2 cellular contexts compared by ENCODE assay signal in the genomic region with DNA sequence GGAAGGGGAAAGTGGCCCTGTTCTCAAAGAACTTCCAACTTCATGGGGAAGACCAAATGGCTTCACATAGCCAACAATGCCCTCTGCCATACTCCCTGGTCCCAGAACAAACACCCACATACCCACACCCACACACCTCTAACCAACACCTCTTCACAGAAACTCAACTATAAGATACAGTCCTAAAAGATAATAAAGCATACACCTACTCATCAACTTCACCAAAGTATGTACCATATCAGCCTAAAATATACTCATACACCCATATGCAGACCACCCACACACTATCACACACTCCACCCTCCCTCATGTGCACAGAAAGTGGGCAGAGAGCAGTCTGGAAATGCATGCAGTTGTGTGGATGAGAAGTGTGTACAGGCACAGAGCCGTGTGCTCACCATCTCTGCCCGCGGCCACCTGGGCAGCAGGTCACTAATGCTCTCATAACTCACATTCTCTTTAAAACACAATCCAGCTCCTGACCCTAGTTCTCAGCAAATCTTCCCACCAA.
TF ChIP-seq lines count a peak whose summit lies in the region.

No MANE protein-coding gene starts in this region.

TF ChIP-seq in GM12891, 5 proteins besides CTCF, POLR2A, EP300 and RAD21:
- TF ChIP-seq POLR2AphosphoS5 (IDR thresholded peaks at IDR 0.05; ENCODE audit: low read depth, low read length): no peak
- TF ChIP-seq TAF1 (IDR thresholded peaks at IDR 0.05; ENCODE audit: low read depth, low read length): no peak
- TF ChIP-seq SPI1 (IDR thresholded peaks at IDR 0.05; ENCODE audit: low read depth, low read length): no peak
- TF ChIP-seq POU2F2 (IDR thresholded peaks at IDR 0.05; ENCODE audit: low read depth, low read length): no peak
- no peak for TF ChIP-seq PAX5 (IDR thresholded peaks at IDR 0.05; ENCODE audit: insufficient read depth, low read length, severe bottlenecking)

TF ChIP-seq in K562, 482 proteins besides CTCF, POLR2A, EP300 and RAD21:
- TF ChIP-seq EGR1 (conservative IDR thresholded peaks at IDR 0.05) (peak; percentile 37; the same call in 1 of the 2 replicates), MYNN (IDR thresholded peaks at IDR 0.05) (no peak), MYNN (CRISPR knock-in tag; IDR thresholded peaks at IDR 0.05) (no peak), KAT2B (IDR thresholded peaks at IDR 0.05; ENCODE audit: low read depth, low read length) (no peak)
